ENCODE assay signal across 15 cellular contexts in the genomic region with DNA sequence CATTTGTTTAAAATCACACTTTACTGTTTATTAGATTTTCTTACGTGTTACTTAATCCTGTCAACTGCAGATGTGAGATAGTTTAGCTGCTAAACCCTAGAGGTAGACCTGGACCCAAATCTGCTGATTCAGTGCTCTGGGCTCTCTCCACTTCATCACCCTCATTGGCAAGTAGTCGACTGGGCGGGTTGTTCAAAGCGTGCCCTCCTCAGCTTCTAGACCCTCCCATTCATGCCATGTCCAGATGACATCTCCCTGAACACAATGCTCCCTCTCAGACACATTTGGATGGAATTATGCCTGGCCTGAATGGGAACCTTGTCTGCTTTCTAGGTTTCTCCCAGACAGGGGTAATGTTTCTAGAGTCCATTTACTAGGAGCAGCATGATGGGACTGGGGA. TPM values are rescaled to one million over a fixed set of nuclear protein-coding genes. Genes with fewer than 3 reads are reported as not detected.
DNase-seq lines count a peak whose midpoint lies in the region; ATAC-seq and TF ChIP-seq lines count a peak whose summit lies in the region.
"Had no signal": no experiment of that assay in that cellular context is flagged by ENCODE, and none has a peak within 500 bp of the region (broad histone marks: within the 10 kb centered on the region; RNA-seq: fewer than 3 reads in every experiment).

No MANE protein-coding gene starts in this region.

- POLR2A ChIA-PET in HCT116 (lab: Charles Lee) = no interaction called here

- no peak overlapping the region for H3K27ac ChIP-seq in CD4-positive, CD25-positive, alpha-beta regulatory T cell (ENCODE audit: insufficient read depth, low read length, poor library complexity, severe bottlenecking)
- H3K27ac ChIP-seq in HCT116 (ENCODE audit: low read depth, low read length) (no peak overlapping the region), esophagus (ENCODE audit: low read depth in 2 of 2, low read length in 1 of 2) (peak overlapping the region; percentile 59 to 84)
- H3K27ac ChIP-seq: gastroesophageal sphincter, prostate gland, upper lobe of left lung had no signal

- 57 to 62% methylated on average over 4 of the region's 4 CpGs for WGBS in esophagus, 2 donors

- H4K20me1 ChIP-seq in HCT116 (ENCODE audit: insufficient read depth) = no peaks in the 10 kb centered on the region

- no peaks in the 10 kb centered on the region for H3K27me3 Mint-ChIP-seq in CD4-positive, CD25-positive, alpha-beta regulatory T cell
- H3K27me3 Mint-ChIP-seq in neural crest cell (ENCODE audit: low read depth) (no peaks in the 10 kb centered on the region), chondrocyte (ENCODE audit: low read depth) (no peaks in the 10 kb centered on the region)
- H3K27me3 Mint-ChIP-seq: central memory CD8-positive, alpha-beta T cell had no signal

- no peaks in the 10 kb centered on the region for H3K4me1 ChIP-seq in CD4-positive, CD25-positive, alpha-beta regulatory T cell (ENCODE audit: control insufficient read depth, insufficient read depth, low read length, poor library complexity, severe bottlenecking)
- peaks cover 14 to 28% of the 10 kb centered on the region in 2 experiments for H3K4me1 ChIP-seq in HCT116 (ENCODE audit: control insufficient read depth in 1 of 2, insufficient read depth in 2 of 2, low read length in 2 of 2)
- H3K4me1 ChIP-seq in esophagus (ENCODE audit: control insufficient read depth in 2 of 2, insufficient read depth in 2 of 2, low read length in 1 of 2) = no peaks in the 10 kb centered on the region
- H3K4me1 ChIP-seq: gastroesophageal sphincter, prostate gland had no signal

- DNase-seq in CD4-positive, CD25-positive, alpha-beta regulatory T cell = no peak
- no peak for DNase-seq in HCT116 (ENCODE audit: low read depth, low spot score)
- DNase-seq in neural crest cell (ENCODE audit: low read depth, low spot score) = peak; percentile 3
- no peak for DNase-seq in chondrocyte (ENCODE audit: low spot score)
- DNase-seq: NCI-H1436 treated with DMSO at 0.1 percent for 48 hours, NCI-H774, upper lobe of left lung had no signal

- RAD21 ChIA-PET in HCT116 (lab: Charles Lee; ENCODE audit: low non-redundant PET in 1 of 2, low total read pairs in 2 of 2, uncharacterized antibody in 2 of 2, unreplicated experiment in 2 of 2) = no interaction called here

- peak overlapping the region; percentile 15; the same call in 1 of the 2 replicates for H3K9ac ChIP-seq in HCT116 (ENCODE audit: low read length)

- CTCF ChIA-PET in HCT116 (lab: Charles Lee) = no interaction called here

- peak overlapping the region; percentile 54 for H3K4me2 ChIP-seq in HCT116 (ENCODE audit: low read length)

- H3K27me3 ChIP-seq in CD4-positive, CD25-positive, alpha-beta regulatory T cell (ENCODE audit: control insufficient read depth, insufficient read depth, low read length) = no peaks in the 10 kb centered on the region
- H3K27me3 ChIP-seq in HCT116 (ENCODE audit: insufficient read depth, low read length) = no peaks in the 10 kb centered on the region
- H3K27me3 ChIP-seq in esophagus (ENCODE audit: control insufficient read depth in 1 of 2, insufficient read depth in 2 of 2, low read length in 2 of 2) = no peaks in the 10 kb centered on the region
- H3K27me3 ChIP-seq: gastroesophageal sphincter, upper lobe of left lung had no signal

- H3K27ac Mint-ChIP-seq in CD4-positive, CD25-positive, alpha-beta regulatory T cell = peak overlapping the region in 2 of 3 donors; percentile 17 to 67
- H3K27ac Mint-ChIP-seq in neural crest cell (ENCODE audit: unreplicated experiment) = peak overlapping the region; percentile 85
- no peak overlapping the region for H3K27ac Mint-ChIP-seq in chondrocyte (ENCODE audit: unreplicated experiment)

- BruUV-seq in HCT116 (replicated peaks; lab: Mats Ljungman, UMichigan) = no TSS peak

- no peaks in the 10 kb centered on the region for H3K9me2 ChIP-seq in HCT116 (ENCODE audit: insufficient read depth)

- H3K4me3 Mint-ChIP-seq in CD4-positive, CD25-positive, alpha-beta regulatory T cell = no peak overlapping the region
- H3K4me3 Mint-ChIP-seq in neural crest cell = no peak overlapping the region
- no peak overlapping the region for H3K4me3 Mint-ChIP-seq in chondrocyte (ENCODE audit: unreplicated experiment)
- H3K4me3 Mint-ChIP-seq: central memory CD8-positive, alpha-beta T cell had no signal

- no peak overlapping the region for H3K4me3 ChIP-seq in CD4-positive, CD25-positive, alpha-beta regulatory T cell (ENCODE audit: low read depth, low read length)
- H3K4me3 ChIP-seq in HCT116 (replicated peaks in 1 of 2; ENCODE audit: low read depth in 1 of 2, low read length in 2 of 2) (no peak overlapping the region), esophagus (ENCODE audit: low read depth in 1 of 2, low read length in 2 of 2) (no peak overlapping the region)
- H3K4me3 ChIP-seq: gastroesophageal sphincter, prostate gland, upper lobe of left lung had no signal

- H3K4me1 Mint-ChIP-seq in CD4-positive, CD25-positive, alpha-beta regulatory T cell = peaks cover 0 to 8% (median 5%) of the 10 kb centered on the region in 4 donors
- H3K4me1 Mint-ChIP-seq in neural crest cell = peaks cover 15% of the 10 kb centered on the region
- peaks cover 5% of the 10 kb centered on the region for H3K4me1 Mint-ChIP-seq in chondrocyte (ENCODE audit: low read depth)

- peaks cover 42% of the 10 kb centered on the region for H3K36me3 Mint-ChIP-seq in CD4-positive, CD25-positive, alpha-beta regulatory T cell
- peaks cover 15% of the 10 kb centered on the region for H3K36me3 Mint-ChIP-seq in neural crest cell (ENCODE audit: low read depth)
- peaks cover 6% of the 10 kb centered on the region for H3K36me3 Mint-ChIP-seq in chondrocyte (ENCODE audit: low read depth)

- H3K9me3 Mint-ChIP-seq in CD4-positive, CD25-positive, alpha-beta regulatory T cell = no peaks in the 10 kb centered on the region
- H3K9me3 Mint-ChIP-seq in neural crest cell (peaks cover under 1% of the 10 kb centered on the region), chondrocyte (ENCODE audit: low read depth) (no peaks in the 10 kb centered on the region)
- H3K9me3 Mint-ChIP-seq: central memory CD8-positive, alpha-beta T cell had no signal

- no peak for TF ChIP-seq CTCF in HCT116 (IDR thresholded peaks at IDR 0.05 in 2 of 3, conservative IDR thresholded peaks at IDR 0.05 in 1 of 3; ENCODE audit: borderline replicate concordance in 1 of 3, insufficient read depth in 1 of 3, low read depth in 2 of 3, low read length in 2 of 3)
- no peak for TF ChIP-seq CTCF in neural crest cell (conservative IDR thresholded peaks at IDR 0.05)
- TF ChIP-seq CTCF in chondrocyte (IDR thresholded peaks at IDR 0.05) = no peak

- no peak for TF ChIP-seq RAD21 in HCT116 (IDR thresholded peaks at IDR 0.05; ENCODE audit: low read depth)

- H3K9me3 ChIP-seq in CD4-positive, CD25-positive, alpha-beta regulatory T cell (ENCODE audit: control insufficient read depth in 2 of 2, low read length in 2 of 2) = no peaks in the 10 kb centered on the region
- H3K9me3 ChIP-seq in HCT116 (ENCODE audit: control insufficient read depth in 1 of 2, insufficient read depth in 1 of 2, low read depth in 1 of 2, low read length in 2 of 2) = no peaks in the 10 kb centered on the region
- no peaks in the 10 kb centered on the region for H3K9me3 ChIP-seq in esophagus (ENCODE audit: control insufficient read depth in 2 of 2, insufficient read depth in 1 of 2, low read depth in 1 of 2, low read length in 1 of 2)
- H3K9me3 ChIP-seq: gastroesophageal sphincter, prostate gland, upper lobe of left lung had no signal

- intact Hi-C loops in HCT116 (cut with micrococcal nuclease) = no loop called here

- H2AFZ ChIP-seq in HCT116 (ENCODE audit: low read depth, low read length, poor library complexity, severe bottlenecking) = no peak overlapping the region

- no peak for TF ChIP-seq POLR2A in HCT116 (IDR thresholded peaks at IDR 0.05; ENCODE audit: borderline replicate concordance, extremely low read depth, insufficient read depth, insufficient read length)

- H3K79me2 ChIP-seq in HCT116 (ENCODE audit: insufficient read depth, low read length) = no peaks in the 10 kb centered on the region

- H3K36me3 ChIP-seq in CD4-positive, CD25-positive, alpha-beta regulatory T cell (ENCODE audit: control insufficient read depth, insufficient read depth, low read length) = peaks cover 37% of the 10 kb centered on the region
- H3K36me3 ChIP-seq in HCT116 (ENCODE audit: control insufficient read depth in 1 of 2, insufficient read depth in 2 of 2, low read length in 2 of 2) = peaks cover 0 to 17% of the 10 kb centered on the region in 2 experiments; a peak in 1 of 4 replicates
- peaks cover 11 to 12% of the 10 kb centered on the region in 2 donors for H3K36me3 ChIP-seq in esophagus (ENCODE audit: control insufficient read depth in 2 of 2, insufficient read depth in 2 of 2, low read length in 1 of 2)
- H3K36me3 ChIP-seq: prostate gland had no signal

- ATAC-seq in CD4-positive, CD25-positive, alpha-beta regulatory T cell (ENCODE audit: low read depth in 2 of 2) = no peak
- ATAC-seq in HCT116 = no peak
- ATAC-seq in HG03442 (IDR thresholded peaks at IDR 0.05; ENCODE audit: unreplicated experiment) = no peak
- no peak for ATAC-seq in HG03520 (IDR thresholded peaks at IDR 0.05; ENCODE audit: unreplicated experiment)
- ATAC-seq in HG03457 (IDR thresholded peaks at IDR 0.05; ENCODE audit: unreplicated experiment) = no peak
- ATAC-seq: gastroesophageal sphincter, Panc1 had no signal

TF ChIP-seq in HCT116, 20 proteins besides CTCF, POLR2A, EP300 and RAD21 (continues in another document):
- TF ChIP-seq FOSL1 (IDR thresholded peaks at IDR 0.05; ENCODE audit: low read depth) (no peak), ZFX (IDR thresholded peaks at IDR 0.05) (no peak), ZBTB33 (IDR thresholded peaks at IDR 0.05; ENCODE audit: extremely low read depth, insufficient replicate concordance, low read length) (no peak), EZH2 (IDR thresholded peaks at IDR 0.05) (no peak)

RNA-seq across cellular contexts. Expression of gene RPIA, which starts 43.7 kb away (rescaled TPM):
- 24.2 TPM for total RNA-seq in CD4-positive, CD25-positive, alpha-beta regulatory T cell
- 10 to 100 TPM; 41.8 to 51.9 (median 44.4) TPM for polyA plus RNA-seq in CD4-positive, CD25-positive, alpha-beta regulatory T cell
- total RNA-seq in HCT116 (2021; ENCODE audit: unreplicated experiment) (43.3 TPM), neural crest cell (30.8 and 32.2 TPM in 2 replicates), chondrocyte (8.6 to 9.0 TPM (median 8.9 TPM) in 3 replicates)
- polyA plus RNA-seq in HCT116 (2012) = 24.7 and 29.7 TPM in 2 replicates
- 10 to 100 TPM; 18.9 to 20.1 TPM for polyA plus RNA-seq in esophagus

Comparison
In these comparisons a context has a peak if more than half of its experiments do, and no peak if none do; other contexts are left out.
1. H3K27ac ChIP-seq: peak in esophagus (2 of 2); none in CD4-positive, CD25-positive, alpha-beta regulatory T cell (single experiment) and HCT116 (single experiment).